Comparison of ENCODE assay signal across 16 cellular contexts in the genomic region with DNA sequence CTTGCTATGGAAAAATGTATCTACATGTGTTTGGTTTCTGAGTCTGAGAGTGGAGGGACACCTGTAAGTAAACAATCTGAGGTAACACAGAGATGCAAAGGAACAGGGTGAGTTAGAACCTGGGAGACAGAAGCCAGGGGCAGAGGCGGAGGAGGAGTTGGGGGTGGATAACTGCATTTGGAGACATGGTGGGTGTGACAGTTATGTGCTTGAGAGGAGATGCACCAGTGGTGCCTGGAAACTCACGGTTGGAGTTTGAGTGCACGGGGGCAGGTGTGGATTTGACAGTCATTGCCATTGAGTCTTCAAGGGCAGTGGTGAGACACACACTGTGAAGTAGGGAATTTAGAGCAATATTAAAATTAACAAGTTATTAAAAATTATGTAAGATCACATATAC. TPM values are rescaled to one million over a fixed set of nuclear protein-coding genes. Genes with fewer than 3 reads are reported as not detected.
DNase-seq lines count a peak whose midpoint lies in the region; ATAC-seq, FAIRE-seq and TF ChIP-seq lines count a peak whose summit lies in the region.
"Had no signal": no experiment of that assay in that cellular context is flagged by ENCODE, and none has a peak within 500 bp of the region (broad histone marks: within the 10 kb centered on the region; RNA-seq: fewer than 3 reads in every experiment).

No MANE protein-coding gene starts in this region.

- H2AFZ ChIP-seq in K562 (ENCODE audit: low read depth, low read length) (no peak overlapping the region), OCI-LY7 (ENCODE audit: low read length) (no peak overlapping the region), hepatocyte (no peak overlapping the region)
- H2AFZ ChIP-seq: GM23338 had no signal

- no peaks in the 10 kb centered on the region for H3K9me3 Mint-ChIP-seq in activated naive CD4-positive, alpha-beta T cell treated with anti-CD3 and anti-CD28 coated beads, Interleukin-2, amount 50 U/mL, for 24 hours
- H3K9me3 Mint-ChIP-seq in activated naive CD4-positive, alpha-beta T cell treated with anti-CD3 and anti-CD28 coated beads, Interleukin-2, amount 10 ng/mL, durations not matched to agents 7 days and 5 days: no peaks in the 10 kb centered on the region
- H3K9me3 Mint-ChIP-seq: CD4-positive, alpha-beta T cell had no signal

- no peak for TF ChIP-seq POLR2A in K562 (conservative IDR thresholded peaks at IDR 0.05)

- no peak overlapping the region for H3K27ac ChIP-seq in K562 (ENCODE audit: extremely low read depth, low read depth, low read length)
- peak overlapping the region; percentile 88 for H3K27ac ChIP-seq in neutrophil
- no peak overlapping the region for H3K27ac ChIP-seq in OCI-LY7 (ENCODE audit: low read depth, low read length, poor library complexity, severe bottlenecking)
- no peak overlapping the region for H3K27ac ChIP-seq in hepatocyte
- H3K27ac ChIP-seq: BLaER1 treated with 17β-estradiol and CSF1 and Interleukin-3, amounts not matched to agents 10 nM and 100 nM had no signal

- H3K27me3 Mint-ChIP-seq in activated naive CD4-positive, alpha-beta T cell treated with anti-CD3 and anti-CD28 coated beads, Interleukin-2, amount 50 U/mL, for 24 hours: no peaks in the 10 kb centered on the region
- no peaks in the 10 kb centered on the region for H3K27me3 Mint-ChIP-seq in activated naive CD4-positive, alpha-beta T cell treated with anti-CD3 and anti-CD28 coated beads, Interleukin-2, amount 10 ng/mL, durations not matched to agents 7 days and 5 days
- H3K27me3 Mint-ChIP-seq: CD4-positive, alpha-beta T cell had no signal

- no TSS peak for BruUV-seq in K562 (replicated peaks; lab: Mats Ljungman, UMichigan)
- no TSS peak for BruUV-seq in OCI-LY7 (replicated peaks; lab: Mats Ljungman, UMichigan)

- no peak for FAIRE-seq in K562 (lab: Jason Lieb, UNC)
- FAIRE-seq: GM12878, GM18507 had no signal

- no peak for ATAC-seq in K562
- no peak for ATAC-seq in GM21529 (IDR thresholded peaks at IDR 0.05; ENCODE audit: unreplicated experiment)
- ATAC-seq: GM23338 had no signal

- H3K9me1 ChIP-seq in K562 (ENCODE audit: control insufficient read depth, insufficient read depth, low read length): peaks cover 3% of the 10 kb centered on the region

- DNase-seq in activated naive CD4-positive, alpha-beta T cell treated with anti-CD3 and anti-CD28 coated beads, Interleukin-2, amount 10 ng/mL, durations not matched to agents 7 days and 5 days: no peak
- DNase-seq in K562 (ENCODE audit: extremely low read depth in 1 of 4, low spot score in 3 of 4) (no peak), OCI-LY7 (ENCODE audit: low spot score) (no peak), hepatocyte (ENCODE audit: low spot score) (no peak)
- DNase-seq: ACHN; Calu3; CD4-positive, alpha-beta T cell; DMS 273 treated with DMSO at 0.1 percent for 48 hours; H9 had no signal

- peaks cover 28% of the 10 kb centered on the region for H3K4me1 Mint-ChIP-seq in activated naive CD4-positive, alpha-beta T cell treated with anti-CD3 and anti-CD28 coated beads, Interleukin-2, amount 50 U/mL, for 24 hours
- peaks cover 7% of the 10 kb centered on the region for H3K4me1 Mint-ChIP-seq in activated naive CD4-positive, alpha-beta T cell treated with anti-CD3 and anti-CD28 coated beads, Interleukin-2, amount 10 ng/mL, durations not matched to agents 7 days and 5 days
- H3K4me1 Mint-ChIP-seq: GM23338, H9 had no signal

- POLR2A ChIA-PET in K562 (lab: Yijun Ruan, JAX): interaction anchor here (2.2 kb wide), 1 partner anchor 15 kb away, joined by 5 read pairs; no protein-coding TSS in a partner anchor
- POLR2A ChIA-PET in OCI-LY7 (lab: Charles Lee): no interaction called here

- peaks cover 76% of the 10 kb centered on the region for H3K79me2 ChIP-seq in K562 (ENCODE audit: control insufficient read depth, insufficient read depth, low read length)
- peaks cover 81% of the 10 kb centered on the region for H3K79me2 ChIP-seq in OCI-LY7 (ENCODE audit: insufficient read depth, low read depth, low read length)
- peaks cover 28% of the 10 kb centered on the region for H3K79me2 ChIP-seq in hepatocyte

- H3K4me2 ChIP-seq in K562 (ENCODE audit: insufficient read depth, low read length): no peak overlapping the region
- no peak overlapping the region for H3K4me2 ChIP-seq in OCI-LY7 (ENCODE audit: low read length)
- H3K4me2 ChIP-seq in hepatocyte: no peak overlapping the region
- H3K4me2 ChIP-seq: GM23338 had no signal

- peaks cover 6% of the 10 kb centered on the region for H3K36me3 Mint-ChIP-seq in activated naive CD4-positive, alpha-beta T cell treated with anti-CD3 and anti-CD28 coated beads, Interleukin-2, amount 50 U/mL, for 24 hours
- peaks cover 5% of the 10 kb centered on the region for H3K36me3 Mint-ChIP-seq in activated naive CD4-positive, alpha-beta T cell treated with anti-CD3 and anti-CD28 coated beads, Interleukin-2, amount 10 ng/mL, durations not matched to agents 7 days and 5 days

- WGBS in K562 (ENCODE audit: insufficient coverage, low coverage, missing lambda C conversion rate): 65% methylated on average over 3 of the region's 3 CpGs
- WGBS in hepatocyte (ENCODE audit: low lambda C conversion rate, missing lambda C conversion rate): 93% methylated on average over 3 of the region's 3 CpGs

- H3K4me3 Mint-ChIP-seq in activated naive CD4-positive, alpha-beta T cell treated with anti-CD3 and anti-CD28 coated beads, Interleukin-2, amount 50 U/mL, for 24 hours: no peak overlapping the region
- H3K4me3 Mint-ChIP-seq in activated naive CD4-positive, alpha-beta T cell treated with anti-CD3 and anti-CD28 coated beads, Interleukin-2, amount 10 ng/mL, durations not matched to agents 7 days and 5 days: no peak overlapping the region
- H3K4me3 Mint-ChIP-seq: CD4-positive, alpha-beta T cell; GM23338; H9 had no signal

- H3K9ac ChIP-seq in K562 (ENCODE audit: insufficient read depth in 1 of 2, low read depth in 2 of 2, low read length in 2 of 2): peak overlapping the region in 1 of 2 experiments; percentile 13; a peak in 1 of 4 replicates
- H3K9ac ChIP-seq: BLaER1 treated with 17β-estradiol and CSF1 and Interleukin-3, amounts not matched to agents 10 nM and 100 nM had no signal

- in situ Hi-C loops in K562 (cut with MboI): no loop called here

- H3K4me3 ChIP-seq in K562 (no peak overlapping the region), neutrophil (ENCODE audit: low read depth in 1 of 2, low read length in 1 of 2) (peak overlapping the region in 1 of 2 experiments; percentile 10), OCI-LY7 (ENCODE audit: low read depth, low read length, poor library complexity, severe bottlenecking) (no peak overlapping the region), hepatocyte (no peak overlapping the region)
- H3K4me3 ChIP-seq: BLaER1 treated with 17β-estradiol and CSF1 and Interleukin-3, amounts not matched to agents 10 nM and 100 nM; GM12878; GM23338 had no signal

- no peak for TF ChIP-seq RAD21 in K562 (CRISPR knock-in tag; conservative IDR thresholded peaks at IDR 0.05 in 1 of 2, IDR thresholded peaks at IDR 0.05 in 1 of 2)

- H3K27ac Mint-ChIP-seq in activated naive CD4-positive, alpha-beta T cell treated with anti-CD3 and anti-CD28 coated beads, Interleukin-2, amount 50 U/mL, for 24 hours: peak overlapping the region; percentile 1
- H3K27ac Mint-ChIP-seq in activated naive CD4-positive, alpha-beta T cell treated with anti-CD3 and anti-CD28 coated beads, Interleukin-2, amount 10 ng/mL, durations not matched to agents 7 days and 5 days: no peak overlapping the region
- H3K27ac Mint-ChIP-seq: CD4-positive, alpha-beta T cell; GM23338; H9 had no signal

- peaks cover 27% of the 10 kb centered on the region for H4K20me1 ChIP-seq in K562 (replicated peaks; ENCODE audit: control insufficient read depth, insufficient read depth, low read length)
- peaks cover 13% of the 10 kb centered on the region; the same call in 1 of the 2 replicates for H4K20me1 ChIP-seq in OCI-LY7 (ENCODE audit: insufficient read depth, low read length)
- no peaks in the 10 kb centered on the region for H4K20me1 ChIP-seq in hepatocyte (ENCODE audit: insufficient read depth, poor library complexity, severe bottlenecking)

- H3K9me2 ChIP-seq in OCI-LY7 (ENCODE audit: insufficient read depth, low read length) (no peaks in the 10 kb centered on the region), hepatocyte (replicated peaks; ENCODE audit: insufficient read depth) (no peaks in the 10 kb centered on the region)

- CTCF ChIA-PET in activated naive CD4-positive, alpha-beta T cell treated with anti-CD3 and anti-CD28 coated beads, Interleukin-2, amount 10 ng/mL, durations not matched to agents 7 days and 5 days (lab: Charles Lee): no interaction called here
- CTCF ChIA-PET in K562 (lab: Yijun Ruan, JAX; ENCODE audit: low intra/inter-chr PET ratio) (no interaction called here), OCI-LY7 (lab: Charles Lee; ENCODE audit: unreplicated experiment) (no interaction called here)

- H3K36me3 ChIP-seq in K562 (ENCODE audit: control insufficient read depth, insufficient read depth, low read length) (peaks cover 30% of the 10 kb centered on the region), neutrophil (no peaks in the 10 kb centered on the region), OCI-LY7 (ENCODE audit: insufficient read depth, low read length) (peaks cover 43% of the 10 kb centered on the region), hepatocyte (replicated peaks; ENCODE audit: insufficient read depth, low read depth) (no peaks in the 10 kb centered on the region)

- TF ChIP-seq EP300 in K562 (IDR thresholded peaks at IDR 0.05; ENCODE audit: low read length): no peak

- H3K4me1 ChIP-seq in K562 (replicated peaks in 1 of 2; ENCODE audit: control insufficient read depth in 2 of 2, insufficient read depth in 2 of 2, low read length in 2 of 2) (peaks cover 16 to 36% of the 10 kb centered on the region in 2 experiments), neutrophil (ENCODE audit: control insufficient read depth in 1 of 2, insufficient read depth in 1 of 2, low read depth in 1 of 2, low read length in 1 of 2) (peaks cover 25 to 26% of the 10 kb centered on the region in 2 experiments), OCI-LY7 (ENCODE audit: insufficient read depth, low read length, poor library complexity, severe bottlenecking) (peaks cover 43% of the 10 kb centered on the region), hepatocyte (ENCODE audit: insufficient read depth) (no peaks in the 10 kb centered on the region)

- no peaks in the 10 kb centered on the region for H3K9me3 ChIP-seq in K562 (replicated peaks; ENCODE audit: control insufficient read depth, insufficient read depth, low read depth, low read length)
- H3K9me3 ChIP-seq in neutrophil: no peaks in the 10 kb centered on the region
- H3K9me3 ChIP-seq in OCI-LY7 (ENCODE audit: low read length): no peaks in the 10 kb centered on the region
- no peaks in the 10 kb centered on the region for H3K9me3 ChIP-seq in hepatocyte (ENCODE audit: low read depth)

- TF ChIP-seq CTCF in K562 (IDR thresholded peaks at IDR 0.05 in 2 of 3, conservative IDR thresholded peaks at IDR 0.05 in 1 of 3; ENCODE audit: insufficient read depth in 2 of 3, low read depth in 1 of 3, low read length in 3 of 3): no peak
- TF ChIP-seq CTCF in neutrophil (IDR thresholded peaks at IDR 0.05): no peak
- no peak for TF ChIP-seq CTCF in OCI-LY7 (conservative IDR thresholded peaks at IDR 0.05; ENCODE audit: low read length)
- TF ChIP-seq CTCF in hepatocyte (IDR thresholded peaks at IDR 0.05; ENCODE audit: poor library complexity): no peak

- intact Hi-C loops in K562 (cut with micrococcal nuclease): no loop called here
- intact Hi-C loops in OCI-LY7 (cut with micrococcal nuclease; ENCODE audit: unreplicated experiment): no loop called here

- H3K27me3 ChIP-seq in K562 (ENCODE audit: control insufficient read depth in 2 of 2, insufficient read depth in 2 of 2, low read length in 2 of 2) (no peaks in the 10 kb centered on the region), neutrophil (no peaks in the 10 kb centered on the region), hepatocyte (no peaks in the 10 kb centered on the region)
- H3K27me3 ChIP-seq: BLaER1 treated with 17β-estradiol and CSF1 and Interleukin-3, amounts not matched to agents 10 nM and 100 nM had no signal

RNA-seq across cellular contexts. Expression of a gene that starts 6.5 kb away (rescaled TPM):
- 173 and 180 TPM in 2 replicates for total RNA-seq in K562 (2011; cell fraction: chromatin; rRNA removed; ENCODE audit: low replicate concordance)
- 70.0 and 74.1 TPM in 2 replicates for total RNA-seq in K562 (2011; cell fraction: nucleolus; rRNA removed)
- total RNA-seq in K562 (2011; cell fraction: nucleoplasm; rRNA removed): 117 and 128 TPM in 2 replicates
- 111 and 129 TPM in 2 replicates for total RNA-seq in K562 (2014; rRNA removed)
- total RNA-seq in K562 (2014; rRNA removed; fragmentation: Illumina TruSeq; extraction: Trizol): 117 and 122 TPM in 2 replicates
- 136 and 137 TPM in 2 replicates for total RNA-seq in K562 (2015; rRNA removed; fragmentation: Illumina TruSeq; extraction: Trizol)
- 155 and 156 TPM in 2 replicates for total RNA-seq in K562 (2021)
- 92.0 and 105 TPM in 2 replicates for polyA plus RNA-seq in K562 (2011; rRNA removed)
- 118 and 127 TPM in 2 replicates for polyA plus RNA-seq in K562 (2011; cell fraction: cytosol; rRNA removed)
- polyA plus RNA-seq in K562 (2011; cell fraction: nucleus; rRNA removed): 172 and 196 TPM in 2 replicates
- polyA plus RNA-seq in K562 (2012): 76.2 and 104 TPM in 2 replicates
- polyA plus RNA-seq in K562 (2014; fragmentation: Illumina TruSeq; extraction: Trizol): 114 and 121 TPM in 2 replicates
- 100 to 1,000 TPM; 111 to 162 TPM for polyA plus RNA-seq in K562 (2014; fragmentation: Nextera tagmentation; extraction: Ambion mirVana)
- polyA plus RNA-seq in K562 (2014; rRNA removed): 88.4 and 101 TPM in 2 replicates
- polyA minus RNA-seq in K562 (2011; rRNA and poly(A)+ RNA removed): 128 and 161 TPM in 2 replicates
- polyA minus RNA-seq in K562 (2011; cell fraction: cytosol; rRNA and poly(A)+ RNA removed): 112 and 141 TPM in 2 replicates
- polyA minus RNA-seq in K562 (2011; cell fraction: nucleus; rRNA and poly(A)+ RNA removed): 49.4 and 65.2 TPM in 2 replicates
- 119 and 120 TPM in 2 replicates for total RNA-seq in OCI-LY7 (2014; rRNA removed; shearing (Covaris generic))
- total RNA-seq in OCI-LY7 (2022): 148 and 183 TPM in 2 replicates
- total RNA-seq in hepatocyte: 23.5 and 36.4 TPM in 2 replicates
- polyA plus RNA-seq in hepatocyte: 35.7 and 39.6 TPM in 2 replicates

RNA-seq across cellular contexts. Expression of a gene that starts 54.2 kb away (rescaled TPM):
- 2.0 and 5.5 TPM in 2 replicates for total RNA-seq in K562 (2011; cell fraction: chromatin; rRNA removed; ENCODE audit: low replicate concordance)
- 7.0 and 10.0 TPM in 2 replicates for total RNA-seq in K562 (2011; cell fraction: nucleolus; rRNA removed)
- 13.2 and 13.4 TPM in 2 replicates for total RNA-seq in K562 (2011; cell fraction: nucleoplasm; rRNA removed)
- total RNA-seq in K562 (2014; rRNA removed) (6.0 and 8.3 TPM in 2 replicates), K562 (2014; rRNA removed; fragmentation: Illumina TruSeq; extraction: Trizol) (3.6 and 4.9 TPM in 2 replicates), K562 (2015; rRNA removed; fragmentation: Illumina TruSeq; extraction: Trizol) (8.6 and 8.7 TPM in 2 replicates), K562 (2021) (7.6 and 8.3 TPM in 2 replicates), OCI-LY7 (2022) (14.6 and 21.2 TPM in 2 replicates), hepatocyte (39.8 and 52.0 TPM in 2 replicates)
- polyA plus RNA-seq in K562 (2011; rRNA removed) (11.7 and 42.6 TPM in 2 replicates), K562 (2014; fragmentation: Illumina TruSeq; extraction: Trizol) (5.8 and 9.6 TPM in 2 replicates), K562 (2014; fragmentation: Nextera tagmentation; extraction: Ambion mirVana) (10 to 100 TPM; 20.4 to 22.8 TPM), K562 (2014; rRNA removed) (4.8 and 7.3 TPM in 2 replicates), hepatocyte (121 and 127 TPM in 2 replicates)
- polyA plus RNA-seq in K562 (2011; cell fraction: cytosol; rRNA removed): 128 and 289 TPM in 2 replicates
- 21.5 and 37.0 TPM in 2 replicates for polyA plus RNA-seq in K562 (2011; cell fraction: nucleus; rRNA removed)
- 21.8 and 25.1 TPM in 2 replicates for polyA plus RNA-seq in K562 (2012)
- polyA minus RNA-seq in K562 (2011; rRNA and poly(A)+ RNA removed): 25.5 and 27.7 TPM in 2 replicates
- 24.8 and 27.7 TPM in 2 replicates for polyA minus RNA-seq in K562 (2011; cell fraction: cytosol; rRNA and poly(A)+ RNA removed)
- 4.0 and 18.7 TPM in 2 replicates for polyA minus RNA-seq in K562 (2011; cell fraction: nucleus; rRNA and poly(A)+ RNA removed)
- 17.1 and 18.8 TPM in 2 replicates for total RNA-seq in OCI-LY7 (2014; rRNA removed; shearing (Covaris generic))
